13 cellular contexts compared by ENCODE assay signal in genomic region chr3:167837430-167837829, GRCh38.
DNase-seq lines count a peak whose midpoint lies in the region; ATAC-seq, FAIRE-seq and TF ChIP-seq lines count a peak whose summit lies in the region.
"Had no signal": no experiment of that assay in that cellular context is flagged by ENCODE, and none has a peak within 500 bp of the region (broad histone marks: within the 10 kb centered on the region; RNA-seq: fewer than 3 reads in every experiment).

No MANE protein-coding gene starts in this region.

- no peak for DNase-seq in HCT116 (ENCODE audit: low read depth, low spot score)
- DNase-seq in NCI-H524 (lab: John Stamatoyannopoulos, UW) = peak; percentile 41 to 86
- DNase-seq in bronchial epithelial cell (ENCODE audit: low read depth) = peak; percentile 21
- peak; percentile 27 for DNase-seq in osteoblast (ENCODE audit: insufficient read length, low spot score, missing footprints)
- DNase-seq in SJCRH30 = no peak
- DNase-seq in COR-L47 (lab: John Stamatoyannopoulos, UW) = no peak
- DNase-seq in GOT3 (lab: John Stamatoyannopoulos, UW) = no peak
- DNase-seq: activated CD4-positive, alpha-beta T cell treated with anti-CD3 and anti-CD28 coated beads for 1 hour; central memory CD4-positive, alpha-beta T cell; NCI-H1436; stimulated activated CD4-positive, alpha-beta T cell treated with anti-CD3 and anti-CD28 coated beads, Interleukin-2, amount 100 ng/mL, for 24 hours had no signal

- TF ChIP-seq CTCF in HCT116 (IDR thresholded peaks at IDR 0.05 in 2 of 3, conservative IDR thresholded peaks at IDR 0.05 in 1 of 3; ENCODE audit: borderline replicate concordance in 1 of 3, insufficient read depth in 1 of 3, low read depth in 2 of 3, low read length in 2 of 3) (peak in 2 of 3 experiments; percentile 15 to 48; a peak in 1 of 6 replicates), bronchial epithelial cell (IDR thresholded peaks at IDR 0.05; ENCODE audit: insufficient read depth, low read length, severe bottlenecking) (no peak), osteoblast (IDR thresholded peaks at IDR 0.05; ENCODE audit: extremely low read depth, low read depth, low read length) (no peak)

- H3K27me3 ChIP-seq in HCT116 (ENCODE audit: insufficient read depth, low read length) = no peaks in the 10 kb centered on the region
- no peaks in the 10 kb centered on the region for H3K27me3 ChIP-seq in bronchial epithelial cell (ENCODE audit: control insufficient read depth, insufficient read depth, low read length)
- H3K27me3 ChIP-seq in osteoblast (ENCODE audit: insufficient read depth, low read length) = no peaks in the 10 kb centered on the region
- no peaks in the 10 kb centered on the region for H3K27me3 ChIP-seq in SJCRH30
- H3K27me3 ChIP-seq: neutrophil had no signal

- no peaks in the 10 kb centered on the region for H3K9me2 ChIP-seq in HCT116 (ENCODE audit: insufficient read depth)

- H3K4me2 ChIP-seq in HCT116 (ENCODE audit: low read length) (no peak overlapping the region), osteoblast (ENCODE audit: insufficient read depth, low read length) (no peak overlapping the region)

- H3K36me3 ChIP-seq in HCT116 (ENCODE audit: control insufficient read depth in 1 of 2, insufficient read depth in 2 of 2, low read length in 2 of 2) (no peaks in the 10 kb centered on the region), bronchial epithelial cell (ENCODE audit: control insufficient read depth, insufficient read depth, low read length) (no peaks in the 10 kb centered on the region), osteoblast (ENCODE audit: insufficient read depth, low read length) (no peaks in the 10 kb centered on the region), SJCRH30 (no peaks in the 10 kb centered on the region)
- H3K36me3 ChIP-seq: neutrophil had no signal

- no peaks in the 10 kb centered on the region for H4K20me1 ChIP-seq in HCT116 (ENCODE audit: insufficient read depth)
- H4K20me1 ChIP-seq in osteoblast (ENCODE audit: insufficient read depth, low read length) = no peaks in the 10 kb centered on the region

- FAIRE-seq in bronchial epithelial cell (lab: Jason Lieb, UNC) = no peak

- H3K4me1 ChIP-seq in HCT116 (ENCODE audit: control insufficient read depth in 1 of 2, insufficient read depth in 2 of 2, low read length in 2 of 2) (no peaks in the 10 kb centered on the region), osteoblast (ENCODE audit: insufficient read depth, low read length) (no peaks in the 10 kb centered on the region), SJCRH30 (no peaks in the 10 kb centered on the region)

- no peak for ATAC-seq in HCT116
- no peak for ATAC-seq in HG02798 (IDR thresholded peaks at IDR 0.05; ENCODE audit: poor library complexity, unreplicated experiment)

- CTCF ChIA-PET in HCT116 (lab: Charles Lee) = interaction anchor here (1.0 kb wide), 1 partner anchor 45 kb away, joined by 4 read pairs; no protein-coding TSS in a partner anchor

- intact Hi-C loops in HCT116 (cut with micrococcal nuclease) = loop anchor here (1.0 to 5.0 kb wide), 2 partner anchors 45 to 203 kb away; no protein-coding TSS in a partner anchor

- H3K79me2 ChIP-seq in HCT116 (ENCODE audit: insufficient read depth, low read length) = no peaks in the 10 kb centered on the region
- no peaks in the 10 kb centered on the region for H3K79me2 ChIP-seq in osteoblast (ENCODE audit: insufficient read depth, low read length)

- H3K9ac ChIP-seq in HCT116 (ENCODE audit: low read length) = no peak overlapping the region

- POLR2A ChIA-PET in HCT116 (lab: Charles Lee) = no interaction called here

- H3K27ac ChIP-seq in HCT116 (ENCODE audit: low read depth, low read length) = no peak overlapping the region
- H3K27ac ChIP-seq in osteoblast (ENCODE audit: low read depth, low read length) = no peak overlapping the region
- H3K27ac ChIP-seq in SJCRH30 = no peak overlapping the region
- H3K27ac ChIP-seq: neutrophil had no signal

- H2AFZ ChIP-seq in HCT116 (ENCODE audit: low read depth, low read length, poor library complexity, severe bottlenecking) (no peak overlapping the region), osteoblast (ENCODE audit: low read length) (no peak overlapping the region)

- RAD21 ChIA-PET in HCT116 (lab: Charles Lee; ENCODE audit: low non-redundant PET in 1 of 2, low total read pairs in 2 of 2, uncharacterized antibody in 2 of 2, unreplicated experiment in 2 of 2) = no interaction called here

- no TSS peak for BruUV-seq in HCT116 (replicated peaks; lab: Mats Ljungman, UMichigan)

- H3K9me3 ChIP-seq in HCT116 (ENCODE audit: control insufficient read depth in 1 of 2, insufficient read depth in 1 of 2, low read depth in 1 of 2, low read length in 2 of 2) (no peaks in the 10 kb centered on the region), osteoblast (ENCODE audit: low read depth, low read length) (no peaks in the 10 kb centered on the region), SJCRH30 (replicated peaks) (no peaks in the 10 kb centered on the region)
- H3K9me3 ChIP-seq: neutrophil had no signal

- TF ChIP-seq POLR2A in HCT116 (IDR thresholded peaks at IDR 0.05; ENCODE audit: borderline replicate concordance, extremely low read depth, insufficient read depth, insufficient read length) = no peak

- no peak overlapping the region for H3K4me3 ChIP-seq in HCT116 (replicated peaks in 1 of 2; ENCODE audit: low read depth in 1 of 2, low read length in 2 of 2)
- H3K4me3 ChIP-seq in bronchial epithelial cell (ENCODE audit: low read depth, low read length) = no peak overlapping the region
- no peak overlapping the region for H3K4me3 ChIP-seq in osteoblast (ENCODE audit: insufficient read depth, low read length)
- no peak overlapping the region for H3K4me3 ChIP-seq in SJCRH30

- peak; percentile 48 for TF ChIP-seq RAD21 in HCT116 (IDR thresholded peaks at IDR 0.05; ENCODE audit: low read depth)

TF ChIP-seq in HCT116, 20 proteins besides CTCF, POLR2A, EP300 and RAD21:
- TF ChIP-seq ELF1 (IDR thresholded peaks at IDR 0.05; ENCODE audit: borderline replicate concordance, low read depth) (no peak), ZFX (IDR thresholded peaks at IDR 0.05) (no peak), TCF7L2 (IDR thresholded peaks at IDR 0.05; ENCODE audit: borderline replicate concordance, extremely low read depth, insufficient read depth, insufficient read length) (no peak), FOSL1 (IDR thresholded peaks at IDR 0.05; ENCODE audit: low read depth) (no peak), CEBPB (IDR thresholded peaks at IDR 0.05; ENCODE audit: low read depth) (no peak), CBX3 (IDR thresholded peaks at IDR 0.05; ENCODE audit: low read depth) (no peak), EGR1 (IDR thresholded peaks at IDR 0.05; ENCODE audit: low read depth) (no peak), JUND (IDR thresholded peaks at IDR 0.05) (no peak), ZBTB33 (IDR thresholded peaks at IDR 0.05; ENCODE audit: extremely low read depth, insufficient replicate concordance, low read length) (no peak), ATF3 (IDR thresholded peaks at IDR 0.05) (no peak), SIN3A (IDR thresholded peaks at IDR 0.05; ENCODE audit: low read depth) (no peak), ZNF274 (IDR thresholded peaks at IDR 0.05; ENCODE audit: low read depth, low read length) (no peak), EZH2 (IDR thresholded peaks at IDR 0.05) (no peak), SP1 (IDR thresholded peaks at IDR 0.05; ENCODE audit: low read depth) (no peak), SRF (IDR thresholded peaks at IDR 0.05; ENCODE audit: low read depth) (no peak), EZH2phosphoT487 (IDR thresholded peaks at IDR 0.05; ENCODE audit: borderline replicate concordance) (no peak)
TF ChIP-seq in HCT116: peak in this region for 0.

Comparison
In these comparisons a context has a peak if more than half of its experiments do, and no peak if none do; other contexts are left out.
1. DNase-seq: peak in NCI-H524 (2 of 2), bronchial epithelial cell (single experiment) and osteoblast (single experiment); none in HCT116 (single experiment), SJCRH30 (0 of 2), COR-L47 (single experiment) and GOT3 (single experiment).
2. CTCF ChIP-seq: peak in HCT116 (2 of 3); none in bronchial epithelial cell (single experiment) and osteoblast (single experiment).